In the genomic region with DNA sequence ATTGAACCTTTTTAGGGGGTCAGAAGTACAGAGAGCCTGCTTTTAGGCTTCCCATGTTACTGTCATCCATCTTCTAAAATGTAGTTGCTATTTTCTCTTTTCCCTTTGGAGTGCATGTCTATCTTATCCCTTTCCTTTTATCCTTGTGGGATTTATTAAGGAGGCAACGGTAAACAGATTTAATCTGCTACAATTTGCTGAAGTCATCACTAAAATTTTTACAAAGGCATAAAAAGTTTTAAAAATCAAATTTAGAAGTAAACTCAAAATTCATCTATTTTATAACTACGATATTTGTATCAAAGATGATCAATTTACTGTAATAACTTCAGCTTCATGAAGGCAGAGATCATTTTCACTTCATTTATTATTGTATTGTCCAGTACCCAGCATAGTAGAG, we compare ENCODE assay signal across 33 cellular contexts.
"Had no signal": no experiment of that assay in that cellular context is flagged by ENCODE, and none has a peak within 500 bp of the region (broad histone marks: within the 10 kb centered on the region; RNA-seq: fewer than 3 reads in every experiment).

No MANE protein-coding gene starts in this region.

- H3K27me3 ChIP-seq: adrenal gland, body of pancreas, brain microvascular endothelial cell, breast epithelium had no signal

- H3K9me3 ChIP-seq: adrenal gland had no signal

- H3K4me3 ChIP-seq: adrenal gland, body of pancreas, breast epithelium had no signal

- H3K27ac ChIP-seq: adrenal gland, body of pancreas, brain microvascular endothelial cell, breast epithelium, VCaP had no signal

- DNase-seq: activated B cell treated with CpG ODN at 0.5 μM for 24 hours; activated CD4-positive, alpha-beta memory T cell treated with anti-CD3 and anti-CD28 coated beads for 36 hours; activated CD4-positive, alpha-beta T cell treated with anti-CD3 and anti-CD28 coated beads for 4 hours; activated CD4-positive, alpha-beta T cell treated with anti-CD3 and anti-CD28 coated beads, Interleukin-2, amount 10 ng/mL, durations not matched to agents 24 days and 14 days; activated CD4-positive, alpha-beta T cell treated with anti-CD3 and anti-CD28 coated beads, Interleukin-2, amount 50 U/mL, for 1 hour; activated CD4-positive, alpha-beta T cell treated with anti-CD3 and anti-CD28 coated beads, Interleukin-2, amount 50 U/mL, for 4 hours; activated CD4-positive, CD25-positive, alpha-beta regulatory T cell treated with anti-CD3 and anti-CD28 coated beads, Interleukin-2, amount 50 U/mL, for 72 hours; activated CD8-positive, alpha-beta memory T cell treated with anti-CD3 and anti-CD28 coated beads, Interleukin-2, amount 50 U/mL, for 4 hours; activated CD8-positive, alpha-beta T cell treated with anti-CD3 and anti-CD28 coated beads for 36 hours; activated effector memory CD4-positive, alpha-beta T cell treated with anti-CD3 and anti-CD28 coated beads, Interleukin-2, amount 50 U/mL, for 16 hours; activated gamma-delta T cell treated with Interleukin-2 at 50 U/mL for 16 hours; activated naive CD4-positive, alpha-beta T cell; activated naive CD4-positive, alpha-beta T cell treated with anti-CD3 and anti-CD28 coated beads for 36 hours; activated naive CD4-positive, alpha-beta T cell treated with anti-CD3 and anti-CD28 coated beads, Interleukin-2, amount 50 U/mL, for 16 hours; activated naive CD8-positive, alpha-beta T cell treated with anti-CD3 and anti-CD28 coated beads for 36 hours; activated T-cell treated with anti-CD3 and anti-CD28 coated beads for 4 hours; activated T-cell treated with anti-CD3 and anti-CD28 coated beads, Interleukin-2, amount 50 U/mL, for 1 hour; activated T-cell treated with anti-CD3 and anti-CD28 coated beads, Interleukin-2, amount 50 U/mL, for 4 hours; activated T-cell treated with anti-CD3 and anti-CD28 coated beads, Interleukin-2, amount 50 U/mL, for 72 hours; adrenal gland; amniotic stem cell; aorta; body of pancreas; brain microvascular endothelial cell; central memory CD4-positive, alpha-beta T cell; T-helper 2 cell; T-helper 9 cell had no signal

- ATAC-seq: activated CD8-positive, alpha-beta T cell treated with anti-CD3 and anti-CD28 coated beads for 36 hours; activated naive CD4-positive, alpha-beta T cell treated with anti-CD3 and anti-CD28 coated beads, Interleukin-2, amount 50 U/mL, for 72 hours; activated T-cell treated with anti-CD3 and anti-CD28 coated beads, Interleukin-2, amount 50 U/mL, for 4 hours; activated T-cell treated with anti-CD3 and anti-CD28 coated beads, Interleukin-2, amount 50 U/mL, for 72 hours; activated T-helper 17 cell treated with anti-CD3 and anti-CD28 coated beads, Interleukin-2, amount 50 U/mL, for 72 hours; body of pancreas had no signal

- H3K4me1 ChIP-seq: adrenal gland, body of pancreas, breast epithelium had no signal

- FAIRE-seq: astrocyte, TTC549 had no signal

- H3K36me3 ChIP-seq: adrenal gland, brain microvascular endothelial cell, breast epithelium had no signal
